ENCODE assay signal across 1 cellular context in genomic region chr1:228036701-228037231, GRCh38.
TF ChIP-seq lines count a peak whose summit lies in the region.

No MANE protein-coding gene starts in this region.

TF ChIP-seq in H1, 55 proteins besides CTCF, POLR2A, EP300 and RAD21:
- TF ChIP-seq MAX (IDR thresholded peaks at IDR 0.05) (peak; percentile 90), ATF3 (IDR thresholded peaks at IDR 0.05; ENCODE audit: insufficient read depth, low read depth, low read length) (no peak), RBBP5 (IDR thresholded peaks at IDR 0.05; ENCODE audit: borderline replicate concordance, low read depth, low read length) (peak; percentile 3; the same call in 1 of the 2 replicates), CBX5 (IDR thresholded peaks at IDR 0.05; ENCODE audit: low read depth, low read length) (no peak)
- TF ChIP-seq, protein P1, sequence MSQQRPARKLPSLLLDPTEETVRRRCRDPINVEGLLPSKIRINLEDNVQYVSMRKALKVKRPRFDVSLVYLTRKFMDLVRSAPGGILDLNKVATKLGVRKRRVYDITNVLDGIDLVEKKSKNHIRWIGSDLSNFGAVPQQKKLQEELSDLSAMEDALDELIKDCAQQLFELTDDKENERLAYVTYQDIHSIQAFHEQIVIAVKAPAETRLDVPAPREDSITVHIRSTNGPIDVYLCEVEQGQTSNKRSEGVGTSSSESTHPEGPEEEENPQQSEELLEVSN (IDR thresholded peaks at IDR 0.05): peak; percentile 77
